ENCODE assay signal across 27 cellular contexts in the genomic region with DNA sequence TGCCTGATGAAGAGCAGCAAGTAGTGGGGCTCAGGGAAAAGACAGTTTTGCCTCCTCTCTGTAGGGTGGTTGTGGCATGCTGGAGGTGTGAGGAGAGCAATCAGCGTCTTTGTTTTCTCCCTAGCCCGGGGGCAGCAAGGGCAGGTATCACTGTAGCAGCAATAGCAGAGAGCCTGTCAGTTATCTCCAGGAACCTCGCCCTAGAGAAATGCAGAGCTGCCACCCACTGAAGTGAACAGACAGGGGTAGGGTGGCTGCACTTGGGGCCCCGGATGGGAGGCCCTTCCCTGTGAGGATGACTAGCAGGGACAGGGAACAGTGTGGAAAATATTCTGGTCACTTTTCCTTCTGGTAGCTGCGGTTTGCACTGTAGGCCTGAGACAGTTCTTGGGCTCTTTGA.
"Had no signal": no experiment of that assay in that cellular context is flagged by ENCODE, and none has a peak within 500 bp of the region (broad histone marks: within the 10 kb centered on the region; RNA-seq: fewer than 3 reads in every experiment).

No MANE protein-coding gene starts in this region.

- H3K9me3 ChIP-seq: colonic mucosa, esophagus muscularis mucosa, gastroesophageal sphincter, neutrophil, pancreas, prostate gland, right atrium auricular region, thyroid gland, vagina had no signal

- ATAC-seq: foreskin keratinocyte; gastroesophageal sphincter; heart left ventricle; natural killer cell; pancreas; stimulated activated effector memory CD8-positive, alpha-beta T cell treated with anti-CD3 and anti-CD28 coated beads, Interleukin-12 subunit alpha, Interleukin-12 subunit beta, amount 100 ng/mL, for 72 hours had no signal

- H3K4me2 ChIP-seq: smooth muscle cell had no signal

- H3K4me3 ChIP-seq: colonic mucosa, esophagus muscularis mucosa, gastroesophageal sphincter, heart left ventricle, lung, pancreas, prostate gland, right atrium auricular region, smooth muscle cell, stomach, thyroid gland, vagina had no signal

- H3K4me3 Mint-ChIP-seq: dendritic cell treated with granulocyte-macrophage colony-stimulating factor and Interleukin-4, amounts not matched to agents 40 ng/mL and 50 ng/mL, for 4 days; immature natural killer cell; memory B cell; natural killer cell; stimulated activated effector memory CD8-positive, alpha-beta T cell treated with anti-CD3 and anti-CD28 coated beads, Interleukin-12 subunit alpha, Interleukin-12 subunit beta, amount 100 ng/mL, for 72 hours had no signal

- H3K27me3 ChIP-seq: colonic mucosa, esophagus muscularis mucosa, foreskin keratinocyte, gastroesophageal sphincter, heart left ventricle, neutrophil, pancreas, right atrium auricular region, stomach, thyroid gland, vagina had no signal

- H3K4me1 ChIP-seq: colonic mucosa, esophagus muscularis mucosa, foreskin keratinocyte, gastroesophageal sphincter, heart left ventricle, pancreas, prostate gland, right atrium auricular region, stomach, thyroid gland, vagina had no signal

- H3K27ac Mint-ChIP-seq: dendritic cell treated with granulocyte-macrophage colony-stimulating factor and Interleukin-4, amounts not matched to agents 40 ng/mL and 50 ng/mL, for 4 days; immature natural killer cell; memory B cell; natural killer cell; stimulated activated effector memory CD8-positive, alpha-beta T cell treated with anti-CD3 and anti-CD28 coated beads, Interleukin-12 subunit alpha, Interleukin-12 subunit beta, amount 100 ng/mL, for 72 hours had no signal

- H3K4me1 Mint-ChIP-seq: immature natural killer cell; memory B cell; natural killer cell; stimulated activated effector memory CD8-positive, alpha-beta T cell treated with anti-CD3 and anti-CD28 coated beads, Interleukin-12 subunit alpha, Interleukin-12 subunit beta, amount 100 ng/mL, for 72 hours had no signal

- H3K27ac ChIP-seq: colonic mucosa, esophagus muscularis mucosa, foreskin keratinocyte, gastroesophageal sphincter, heart left ventricle, neutrophil, pancreas, prostate gland, right atrium auricular region, stomach, thyroid gland, vagina had no signal

- H3K36me3 Mint-ChIP-seq: immature natural killer cell; memory B cell; natural killer cell; stimulated activated effector memory CD8-positive, alpha-beta T cell treated with anti-CD3 and anti-CD28 coated beads, Interleukin-12 subunit alpha, Interleukin-12 subunit beta, amount 100 ng/mL, for 72 hours had no signal

- H3K27me3 Mint-ChIP-seq: dendritic cell treated with granulocyte-macrophage colony-stimulating factor and Interleukin-4, amounts not matched to agents 40 ng/mL and 50 ng/mL, for 4 days; memory B cell had no signal

- H3K36me3 ChIP-seq: colonic mucosa, esophagus muscularis mucosa, gastroesophageal sphincter, heart left ventricle, neutrophil, pancreas, prostate gland, right atrium auricular region, stomach, thyroid gland, vagina had no signal

- DNase-seq: colonic mucosa; effector CD8-positive, alpha-beta T cell; foreskin keratinocyte; hippocampal formation; immature natural killer cell; kidney glomerular epithelial cell; natural killer cell; pancreas; stimulated activated CD4-positive, alpha-beta T cell treated with anti-CD3 and anti-CD28 coated beads, Interleukin-12 subunit alpha, Interleukin-12 subunit beta, amount 100 ng/mL, for 4 hours; stimulated activated CD4-positive, alpha-beta T cell treated with anti-CD3 and anti-CD28 coated beads, Interleukin-1b, Interleukin-23, amount 100 ng/mL, for 48 hours; stimulated activated CD4-positive, alpha-beta T cell treated with anti-CD3 and anti-CD28 coated beads, Interleukin-4, amount 100 ng/mL, for 24 hours; stimulated activated naive CD4-positive, alpha-beta T cell treated with Interleukin-2 at 50 U/mL for 16 hours; stomach; thyroid gland; trophoblast cell had no signal

- H3K9me3 Mint-ChIP-seq: dendritic cell treated with granulocyte-macrophage colony-stimulating factor and Interleukin-4, amounts not matched to agents 40 ng/mL and 50 ng/mL, for 4 days; memory B cell had no signal
